15 cellular contexts compared by ENCODE assay signal in the genomic region with DNA sequence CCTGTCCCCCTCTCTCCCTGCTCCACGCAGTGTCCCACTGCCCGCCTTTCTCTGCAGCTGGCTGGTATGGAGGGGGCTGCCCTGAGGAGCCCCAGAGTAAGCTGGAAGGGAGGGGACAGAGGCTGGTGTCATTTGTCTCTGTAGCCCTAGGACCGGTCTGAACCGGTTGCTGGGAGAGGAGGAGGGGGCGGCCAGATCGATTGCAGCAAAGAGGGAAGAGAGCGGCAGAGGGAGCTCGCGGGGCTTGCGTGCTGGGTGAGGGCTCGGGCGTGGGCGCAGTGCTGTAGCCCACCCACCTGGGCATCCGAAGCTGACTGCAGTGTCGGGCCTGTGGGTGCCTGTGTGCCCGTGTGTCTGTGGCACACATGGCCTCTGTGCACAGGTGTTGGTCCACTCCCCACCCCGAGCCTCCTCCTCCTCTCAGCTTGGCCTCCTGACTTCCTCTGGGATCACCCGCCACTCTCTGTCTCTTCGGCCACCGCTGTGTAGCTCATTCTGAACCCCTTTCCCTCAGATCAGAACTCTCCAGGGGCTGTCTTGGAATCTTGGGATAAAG. TPM values are rescaled to one million over a fixed set of nuclear protein-coding genes. Genes with fewer than 3 reads are reported as not detected.
A peak's percentile ranks its signal among the peaks of the same experiment; 100 is the strongest.
DNase-seq lines count a peak whose midpoint lies in the region; ATAC-seq, FAIRE-seq and TF ChIP-seq lines count a peak whose summit lies in the region.
"Had no signal": no experiment of that assay in that cellular context is flagged by ENCODE, and none has a peak within 500 bp of the region (broad histone marks: within the 10 kb centered on the region; RNA-seq: fewer than 3 reads in every experiment).

No MANE protein-coding gene starts in this region.

- H3K36me3 Mint-ChIP-seq in brain (peaks cover 23% of the 10 kb centered on the region), progenitor cell of endocrine pancreas (ENCODE audit: insufficient read depth) (peaks cover 7% of the 10 kb centered on the region)

- peaks cover 46% of the 10 kb centered on the region for H3K4me1 Mint-ChIP-seq in brain
- H3K4me1 Mint-ChIP-seq in progenitor cell of endocrine pancreas (ENCODE audit: low read depth): peaks cover 15% of the 10 kb centered on the region

- H3K4me3 Mint-ChIP-seq in brain: peak overlapping the region in 4 of 5 experiments; percentile 65 to 73 (median 70)
- peak overlapping the region; percentile 3 for H3K4me3 Mint-ChIP-seq in progenitor cell of endocrine pancreas (ENCODE audit: low read depth)

- TF ChIP-seq CTCF in brain (conservative IDR thresholded peaks at IDR 0.05) (peak; percentile 60 to 73), progenitor cell of endocrine pancreas (IDR thresholded peaks at IDR 0.05; ENCODE audit: unreplicated experiment) (peak; percentile 67)

- no peak for FAIRE-seq in GM12892 (lab: Jason Lieb, UNC)

- no peak for TF ChIP-seq POLR2A in GM12892 (IDR thresholded peaks at IDR 0.05; ENCODE audit: low read depth, low read length)

- H3K27me3 Mint-ChIP-seq in brain (no peaks in the 10 kb centered on the region), progenitor cell of endocrine pancreas (no peaks in the 10 kb centered on the region)

- ATAC-seq in HG03521 (IDR thresholded peaks at IDR 0.05; ENCODE audit: unreplicated experiment): no peak

- H3K9me3 Mint-ChIP-seq in brain: no peaks in the 10 kb centered on the region
- no peaks in the 10 kb centered on the region for H3K9me3 Mint-ChIP-seq in progenitor cell of endocrine pancreas (ENCODE audit: low read depth)

- H3K27ac Mint-ChIP-seq in brain (peak overlapping the region; percentile 89 to 99 (median 94)), progenitor cell of endocrine pancreas (peak overlapping the region; percentile 91)

- peak; percentile 21 to 24 for DNase-seq in Kasumi-1 (lab: John Stamatoyannopoulos, UW)
- peak; percentile 81 for DNase-seq in NCI-H510A treated with DMSO at 0.1 percent for 48 hours (lab: John Stamatoyannopoulos, UW)
- DNase-seq in progenitor cell of endocrine pancreas (ENCODE audit: low spot score, unreplicated experiment): peak; percentile 82
- DNase-seq in GM12892 (ENCODE audit: insufficient read length): no peak
- DNase-seq in CD1c-positive myeloid dendritic cell (ENCODE audit: extremely low spot score): no peak
- DNase-seq: activated CD4-positive, CD25-positive, alpha-beta regulatory T cell treated with anti-CD3 and anti-CD28 coated beads, Interleukin-2, amount 50 U/mL, for 72 hours; activated effector memory CD4-positive, alpha-beta T cell treated with Interleukin-2 at 50 U/mL for 16 hours; central memory CD4-positive, alpha-beta T cell; esophagus squamous epithelium; kidney glomerular epithelial cell; occipital lobe; stimulated activated CD4-positive, alpha-beta T cell treated with anti-CD3 and anti-CD28 coated beads, Interleukin-4, amount 100 ng/mL, for 1 hour; substantia nigra had no signal

RNA-seq across cellular contexts. Expression of a gene that starts 50.7 kb away (rescaled TPM):
- 60.3 TPM for polyA plus RNA-seq in brain (ENCODE audit: insufficient read depth, low read depth, low replicate concordance)
- 126 and 128 TPM in 2 replicates for total RNA-seq in progenitor cell of endocrine pancreas
- polyA plus RNA-seq in GM12892 (2012; ENCODE audit: missing spikeins): 18.6 TPM

Comparison
In these comparisons a context has a peak if more than half of its experiments do, and no peak if none do; other contexts are left out.
1. DNase-seq: peak in Kasumi-1 (2 of 2), NCI-H510A treated with DMSO at 0.1 percent for 48 hours (single experiment) and progenitor cell of endocrine pancreas (single experiment); none in GM12892 (single experiment) and CD1c-positive myeloid dendritic cell (single experiment).